In genomic region chr1:145706282-145706681, GRCh38 we compare ENCODE assay signal across 18 cellular contexts. TPM values are rescaled to one million over a fixed set of nuclear protein-coding genes. Genes with fewer than 3 reads are reported as not detected.
A peak's percentile ranks its signal among the peaks of the same experiment; 100 is the strongest.
DNase-seq lines count a peak whose midpoint lies in the region; ATAC-seq, FAIRE-seq and TF ChIP-seq lines count a peak whose summit lies in the region.
"Had no signal": no experiment of that assay in that cellular context is flagged by ENCODE, and none has a peak within 500 bp of the region (broad histone marks: within the 10 kb centered on the region; RNA-seq: fewer than 3 reads in every experiment).

No MANE protein-coding gene starts in this region.

- TF ChIP-seq RAD21 in A549 (conservative IDR thresholded peaks at IDR 0.05 in 1 of 2, IDR thresholded peaks at IDR 0.05 in 1 of 2): no peak

- CTCF ChIA-PET in A549 (lab: Yijun Ruan, JAX): interaction anchor here (0.9 to 5.6 kb wide), 2 partner anchors 15 to 32 kb away, joined by 3 to 35 read pairs; no protein-coding TSS in a partner anchor
- CTCF ChIA-PET in CD4-positive, alpha-beta memory T cell (lab: Charles Lee; ENCODE audit: partially characterized antibody): no interaction called here

- H3K27me3 Mint-ChIP-seq in astrocyte (ENCODE audit: low read depth, unreplicated experiment): peaks cover 2% of the 10 kb centered on the region
- H3K27me3 Mint-ChIP-seq in CD4-positive, alpha-beta memory T cell: peaks cover 0 to 1% of the 10 kb centered on the region in 2 donors

- no peak overlapping the region for H2AFZ ChIP-seq in astrocyte (ENCODE audit: low read depth, low read length)
- H2AFZ ChIP-seq: parathyroid adenoma had no signal

- peak; percentile 55 to 84 for DNase-seq in A549 (ENCODE audit: low read depth in 1 of 2, low spot score in 1 of 2)
- DNase-seq in HS-27A (ENCODE audit: low read depth): peak; percentile 72
- peak; percentile 30 for DNase-seq in astrocyte (ENCODE audit: low read depth)
- peak; percentile 85 for DNase-seq in islet precursor cell
- DNase-seq in left cardiac atrium: no peak
- DNase-seq in colonic mucosa: no peak
- no peak for DNase-seq in activated naive CD4-positive, alpha-beta T cell (lab: John Stamatoyannopoulos, UW)
- DNase-seq in CD4-positive, alpha-beta memory T cell: no peak
- DNase-seq: DMS 273 treated with DMSO at 0.1 percent for 48 hours; erythroblast; NCI-H1694; NCI-H69; SHP77 treated with DMSO at 0.1 percent for 48 hours; stimulated activated CD4-positive, alpha-beta T cell treated with anti-CD3 and anti-CD28 coated beads, Interleukin-15, amount 100 ng/mL, for 24 hours had no signal

- TF ChIP-seq EP300 in A549 (IDR thresholded peaks at IDR 0.05): no peak

- H3K4me3 Mint-ChIP-seq in astrocyte (ENCODE audit: unreplicated experiment): no peak overlapping the region
- no peak overlapping the region for H3K4me3 Mint-ChIP-seq in CD4-positive, alpha-beta memory T cell

- H3K9ac ChIP-seq in astrocyte (ENCODE audit: low read length): no peak overlapping the region
- H3K9ac ChIP-seq in colonic mucosa (ENCODE audit: low read depth in 2 of 2, low read length in 2 of 2): no peak overlapping the region
- H3K9ac ChIP-seq: parathyroid adenoma had no signal

- H3K36me3 ChIP-seq in astrocyte (ENCODE audit: insufficient read depth, low read length) (no peaks in the 10 kb centered on the region), colonic mucosa (no peaks in the 10 kb centered on the region)
- H3K36me3 ChIP-seq in CD4-positive, alpha-beta memory T cell (ENCODE audit: insufficient read depth, low read length): no peaks in the 10 kb centered on the region

- no peaks in the 10 kb centered on the region for H3K36me3 Mint-ChIP-seq in astrocyte (ENCODE audit: low read depth, unreplicated experiment)
- no peaks in the 10 kb centered on the region for H3K36me3 Mint-ChIP-seq in CD4-positive, alpha-beta memory T cell

- peaks cover 41% of the 10 kb centered on the region for H3K4me1 ChIP-seq in A549
- peaks cover 8% of the 10 kb centered on the region for H3K4me1 ChIP-seq in astrocyte (ENCODE audit: insufficient read depth, low read length)
- no peaks in the 10 kb centered on the region for H3K4me1 ChIP-seq in colonic mucosa
- H3K4me1 ChIP-seq in CD4-positive, alpha-beta memory T cell (ENCODE audit: insufficient read depth, low read length): no peaks in the 10 kb centered on the region
- H3K4me1 ChIP-seq: parathyroid adenoma had no signal

- POLR2A ChIA-PET in A549 (lab: Yijun Ruan, JAX): no interaction called here
- POLR2A ChIA-PET in CD4-positive, alpha-beta memory T cell (lab: Charles Lee; ENCODE audit: partially characterized antibody): no interaction called here

- TF ChIP-seq CTCF in A549 (IDR thresholded peaks at IDR 0.05) (no peak), astrocyte (IDR thresholded peaks at IDR 0.05; ENCODE audit: insufficient read depth, low read depth, low read length) (no peak), colonic mucosa (IDR thresholded peaks at IDR 0.05) (no peak)

- H3K4me2 ChIP-seq in A549: peak overlapping the region; percentile 48
- peak overlapping the region; percentile 14 for H3K4me2 ChIP-seq in astrocyte (ENCODE audit: low read length)

- peak; percentile 79 to 81 for ATAC-seq in A549
- ATAC-seq in left cardiac atrium: no peak

- H3K9me3 ChIP-seq in A549 (no peaks in the 10 kb centered on the region), astrocyte (ENCODE audit: insufficient read depth, low read depth, low read length) (no peaks in the 10 kb centered on the region), colonic mucosa (no peaks in the 10 kb centered on the region)
- no peaks in the 10 kb centered on the region for H3K9me3 ChIP-seq in CD4-positive, alpha-beta memory T cell (ENCODE audit: control insufficient read depth in 1 of 2, low read length in 2 of 2)

- intact Hi-C loops in left cardiac atrium (cut with DNase I) (no loop called here), colonic mucosa (cut with DNase I) (no loop called here)
- intact Hi-C loops in CD4-positive, alpha-beta memory T cell (cut with micrococcal nuclease): no loop called here

- TF ChIP-seq POLR2A in A549 (IDR thresholded peaks at IDR 0.05; ENCODE audit: low read length): no peak

- H3K27ac ChIP-seq in A549: peak overlapping the region; percentile 56 to 78; a peak in 5 of 6 replicates
- no peak overlapping the region for H3K27ac ChIP-seq in astrocyte (ENCODE audit: low read depth, low read length)
- no peak overlapping the region for H3K27ac ChIP-seq in colonic mucosa
- H3K27ac ChIP-seq in CD4-positive, alpha-beta memory T cell (ENCODE audit: low read depth, low read length): no peak overlapping the region
- H3K27ac ChIP-seq: parathyroid adenoma had no signal

- H3K4me3 ChIP-seq in A549: no peak overlapping the region
- no peak overlapping the region for H3K4me3 ChIP-seq in astrocyte (ENCODE audit: insufficient read depth, low read depth, low read length)
- H3K4me3 ChIP-seq in colonic mucosa: no peak overlapping the region
- no peak overlapping the region for H3K4me3 ChIP-seq in CD4-positive, alpha-beta memory T cell (ENCODE audit: low read length in 2 of 2)

- H3K27ac Mint-ChIP-seq in astrocyte (ENCODE audit: unreplicated experiment): peak overlapping the region; percentile 20
- no peak overlapping the region for H3K27ac Mint-ChIP-seq in CD4-positive, alpha-beta memory T cell

- peaks cover 23% of the 10 kb centered on the region for H3K4me1 Mint-ChIP-seq in astrocyte (ENCODE audit: low read depth, unreplicated experiment)
- H3K4me1 Mint-ChIP-seq in CD4-positive, alpha-beta memory T cell: no peaks in the 10 kb centered on the region

- no peaks in the 10 kb centered on the region for H3K27me3 ChIP-seq in astrocyte (ENCODE audit: insufficient read depth, low read length)
- H3K27me3 ChIP-seq in colonic mucosa: no peaks in the 10 kb centered on the region
- no peaks in the 10 kb centered on the region for H3K27me3 ChIP-seq in CD4-positive, alpha-beta memory T cell (ENCODE audit: insufficient read depth, low read length)

- H3K79me2 ChIP-seq in astrocyte (ENCODE audit: insufficient read depth, low read length): no peaks in the 10 kb centered on the region
- H3K79me2 ChIP-seq: parathyroid adenoma had no signal

- no peaks in the 10 kb centered on the region for H4K20me1 ChIP-seq in astrocyte (ENCODE audit: insufficient read depth, low read length)

- 0% methylated on average over 2 of the region's 2 CpGs for WGBS in A549 (ENCODE audit: missing lambda C conversion rate)

- no peak for FAIRE-seq in A549 (lab: Jason Lieb, UNC)
- no peak for FAIRE-seq in astrocyte (lab: Jason Lieb, UNC)
- FAIRE-seq: TTC549 had no signal

- H3K9me3 Mint-ChIP-seq in astrocyte (ENCODE audit: unreplicated experiment): no peaks in the 10 kb centered on the region
- H3K9me3 Mint-ChIP-seq in CD4-positive, alpha-beta memory T cell: peaks cover 0 to 2% (median 0%) of the 10 kb centered on the region in 8 donors

TF ChIP-seq in A549, 52 proteins besides CTCF, POLR2A, EP300 and RAD21 (continues in another document):
- no peak for TF ChIP-seq KDM1A (IDR thresholded peaks at IDR 0.05; ENCODE audit: low read depth)
- TF ChIP-seq ZC3H11A (IDR thresholded peaks at IDR 0.05): no peak
- no peak for TF ChIP-seq MAZ (IDR thresholded peaks at IDR 0.05; ENCODE audit: borderline replicate concordance, low read depth, low read length)
- no peak for TF ChIP-seq SMC3 (IDR thresholded peaks at IDR 0.05)
- no peak for TF ChIP-seq MYC (IDR thresholded peaks at IDR 0.05; ENCODE audit: borderline replicate concordance, low read length)
- peak; percentile 58 for TF ChIP-seq MAX (IDR thresholded peaks at IDR 0.05)
- TF ChIP-seq HOXA7 (CRISPR knock-in tag; IDR thresholded peaks at IDR 0.05): no peak
- TF ChIP-seq HOXB13 (CRISPR knock-in tag; IDR thresholded peaks at IDR 0.05; ENCODE audit: low read depth): no peak
- no peak for TF ChIP-seq RNF2 (IDR thresholded peaks at IDR 0.05; ENCODE audit: borderline replicate concordance, low read depth)
- TF ChIP-seq FOXS1 (CRISPR knock-in tag; IDR thresholded peaks at IDR 0.05): no peak
- peak; percentile 71; the same call in 1 of the 2 replicates for TF ChIP-seq GATA3 (IDR thresholded peaks at IDR 0.05; ENCODE audit: borderline replicate concordance)
- no peak for TF ChIP-seq HDAC2 (IDR thresholded peaks at IDR 0.05)
- no peak for TF ChIP-seq CBX8 (IDR thresholded peaks at IDR 0.05)
- TF ChIP-seq, protein P1, sequence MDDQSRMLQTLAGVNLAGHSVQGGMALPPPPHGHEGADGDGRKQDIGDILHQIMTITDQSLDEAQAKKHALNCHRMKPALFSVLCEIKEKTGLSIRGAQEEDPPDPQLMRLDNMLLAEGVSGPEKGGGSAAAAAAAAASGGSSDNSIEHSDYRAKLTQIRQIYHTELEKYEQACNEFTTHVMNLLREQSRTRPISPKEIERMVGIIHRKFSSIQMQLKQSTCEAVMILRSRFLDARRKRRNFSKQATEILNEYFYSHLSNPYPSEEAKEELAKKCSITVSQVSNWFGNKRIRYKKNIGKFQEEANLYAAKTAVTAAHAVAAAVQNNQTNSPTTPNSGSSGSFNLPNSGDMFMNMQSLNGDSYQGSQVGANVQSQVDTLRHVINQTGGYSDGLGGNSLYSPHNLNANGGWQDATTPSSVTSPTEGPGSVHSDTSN (IDR thresholded peaks at IDR 0.05): no peak

RNA-seq across cellular contexts. Expression of gene PDZK1, which starts 0.9 kb away (rescaled TPM):
- 2.0 and 2.9 TPM in 2 replicates for polyA plus RNA-seq in A549 (2011; rRNA removed)
- polyA plus RNA-seq in A549 (2012; cell fraction: cytosol; rRNA removed): 0.22 and 0.52 TPM in 2 replicates
- polyA plus RNA-seq in A549 (2012; cell fraction: nucleus; rRNA removed): 0.26 and 0.64 TPM in 2 replicates
- 1.3 to 1.5 TPM (median 1.5 TPM) in 3 replicates for polyA plus RNA-seq in A549 (2017; fragmentation: RNase III; extraction: RNeasy Plus Mini Kit Qiagen cat#74134 plus additional on column Dnase treatment)
- 0.62 TPM in 1 of 2 replicates, not detected in the other for polyA minus RNA-seq in A549 (2011; rRNA and poly(A)+ RNA removed)
- total RNA-seq in astrocyte: 0.68 and 0.70 TPM in 2 replicates
- under 1 TPM; 0.12 to 0.65 TPM for total RNA-seq in left cardiac atrium
- under 1 TPM; 0.64 to 0.98 TPM for total RNA-seq in colonic mucosa
- not detected for total RNA-seq in CD4-positive, alpha-beta memory T cell
- polyA plus RNA-seq in CD4-positive, alpha-beta memory T cell: under 1 TPM in 1 of 2 donors, not detected in 1; 0.45 TPM

RNA-seq across cellular contexts. Expression of gene CD160, which starts 13.0 kb away (rescaled TPM):
- polyA plus RNA-seq in A549 (2011; rRNA removed) (0.05 and 0.07 TPM in 2 replicates), A549 (2017; fragmentation: RNase III; extraction: RNeasy Plus Mini Kit Qiagen cat#74134 plus additional on column Dnase treatment) (not detected in 3 replicates)
- polyA plus RNA-seq in A549 (2012; cell fraction: cytosol; rRNA removed): not detected in 2 replicates
- polyA plus RNA-seq in A549 (2012; cell fraction: nucleus; rRNA removed): not detected in 2 replicates
- polyA minus RNA-seq in A549 (2011; rRNA and poly(A)+ RNA removed): not detected in 2 replicates
- total RNA-seq in astrocyte (not detected in 2 replicates), left cardiac atrium (under 1 TPM in 1 of 2 donors, not detected in 1; 0.21 TPM), colonic mucosa (under 1 TPM; 0.25 to 0.61 TPM)
- not detected for total RNA-seq in CD4-positive, alpha-beta memory T cell
- polyA plus RNA-seq in CD4-positive, alpha-beta memory T cell: under 1 TPM in 1 of 2 donors, not detected in 1; 0.16 TPM
- total RNA-seq: A673, temporal lobe had no signal

Comparison
In these comparisons a context has a peak if more than half of its experiments do, and no peak if none do; other contexts are left out.
1. ATAC-seq: peak in A549 (2 of 2); none in left cardiac atrium (0 of 2).
2. DNase-seq: peak in A549 (2 of 2), HS-27A (single experiment), astrocyte (single experiment) and islet precursor cell (single experiment); none in left cardiac atrium (single experiment), colonic mucosa (single experiment), activated naive CD4-positive, alpha-beta T cell (0 of 4) and CD4-positive, alpha-beta memory T cell (0 of 5).
3. H3K27ac ChIP-seq: peak in A549 (2 of 2); none in astrocyte (single experiment), colonic mucosa (single experiment) and CD4-positive, alpha-beta memory T cell (single experiment).